In the genomic region with DNA sequence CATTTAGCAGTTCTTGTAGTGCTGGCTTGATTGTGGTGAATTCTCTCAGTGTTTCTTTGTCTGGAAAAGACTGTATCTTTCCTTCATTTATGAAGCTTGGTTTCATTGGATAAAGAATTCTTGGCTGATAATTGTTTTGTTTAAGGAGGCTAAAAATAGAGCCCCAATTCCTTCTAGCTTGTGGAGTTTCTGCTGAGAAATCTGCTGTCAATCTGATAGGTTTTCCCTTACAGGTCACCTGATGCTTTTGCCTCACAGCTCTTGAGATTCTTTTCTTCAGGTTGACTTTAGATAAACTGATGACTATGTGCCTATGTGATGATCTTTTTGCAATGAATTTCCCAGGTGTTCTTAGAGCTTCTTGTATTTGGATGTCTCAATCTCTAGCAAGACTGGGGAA, we compare ENCODE assay signal across 3 cellular contexts.
"Had no signal": no experiment of that assay in that cellular context is flagged by ENCODE, and none has a peak within 500 bp of the region (broad histone marks: within the 10 kb centered on the region; RNA-seq: fewer than 3 reads in every experiment).

No MANE protein-coding gene starts in this region.

- H3K4me3 ChIP-seq: GM12878 had no signal

- DNase-seq: GDM1, GF-D8 had no signal

- ATAC-seq: GM12878 had no signal
